Comparison of ENCODE assay signal across 8 cellular contexts in the genomic region with DNA sequence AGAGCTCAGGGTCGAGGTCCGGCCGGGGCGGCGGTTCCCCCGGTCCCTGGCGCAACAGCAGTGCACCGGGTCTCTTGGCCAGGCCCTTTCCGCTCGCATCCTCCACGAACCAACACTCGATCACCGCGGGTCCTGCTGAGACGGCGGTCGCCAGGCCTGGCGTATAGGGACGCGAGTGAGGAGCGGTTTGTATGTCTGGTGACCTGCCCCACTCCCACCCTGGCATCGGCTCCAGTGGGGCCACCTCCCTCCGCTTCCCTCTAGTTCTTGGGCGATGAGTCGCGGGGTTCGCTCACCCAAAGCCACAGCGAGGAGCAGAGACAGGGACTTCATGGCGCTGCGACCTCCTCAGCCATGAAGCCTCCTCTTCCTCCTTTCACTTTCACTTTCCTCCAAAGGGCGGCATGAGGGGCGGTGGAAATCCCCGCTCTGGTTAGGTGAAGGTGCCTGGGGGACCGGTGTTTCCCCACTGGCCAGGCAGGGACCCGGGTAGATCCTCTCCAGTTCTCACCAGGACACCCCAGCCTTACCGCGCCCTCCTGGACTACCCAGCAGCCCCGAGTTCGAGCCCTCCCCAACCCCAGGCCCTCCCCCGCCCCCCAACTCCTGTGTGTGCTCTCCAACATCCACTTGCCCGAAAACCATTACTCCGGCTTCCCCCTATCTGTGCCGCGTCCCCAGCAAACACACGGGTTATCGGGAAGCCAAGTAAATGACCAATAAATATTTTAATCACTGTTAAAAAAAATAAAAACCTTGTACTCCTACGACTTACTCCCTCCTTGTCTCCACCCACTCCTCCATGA. TPM values are rescaled to one million over a fixed set of nuclear protein-coding genes. Genes with fewer than 3 reads are reported as not detected.
DNase-seq lines count a peak whose midpoint lies in the region; ATAC-seq, FAIRE-seq and TF ChIP-seq lines count a peak whose summit lies in the region.

TSS of gene TAPBP (minus strand) at position 370 of the 806 bp plus-strand sequence. CDS start at position 333, 37 bp downstream.

- no peaks in the 10 kb centered on the region for H4K20me1 ChIP-seq in keratinocyte (ENCODE audit: control insufficient read depth, extremely low read depth, insufficient read depth, low read length)

- H3K36me3 ChIP-seq in keratinocyte (ENCODE audit: control insufficient read depth in 2 of 2, extremely low read depth in 1 of 2, insufficient read depth in 2 of 2, low read length in 2 of 2) = peaks cover 10 to 11% of the 10 kb centered on the region in 2 experiments

- H3K4me2 ChIP-seq in keratinocyte (ENCODE audit: control insufficient read depth, extremely low read depth, insufficient read depth, low read depth, low read length) = peak within 1 kb of the TSS; percentile 76

- H2AFZ ChIP-seq in keratinocyte (ENCODE audit: control insufficient read depth, low read length) = peak within 1 kb of the TSS; percentile 76

- no peak for TF ChIP-seq CTCF in keratinocyte (optimal IDR thresholded peaks at IDR 0.05 in 1 of 3, IDR thresholded peaks at IDR 0.05 in 1 of 3, conservative IDR thresholded peaks at IDR 0.05 in 1 of 3; ENCODE audit: extremely low read depth in 1 of 3, insufficient read depth in 2 of 3, low read length in 3 of 3)

- DNase-seq in EH (ENCODE audit: low read depth) (peak; percentile 76), H4 (ENCODE audit: low spot score) (peak; percentile 59), NCI-H1092 treated with DMSO at 0.1 percent for 48 hours (lab: John Stamatoyannopoulos, UW) (peak; percentile 34), cerebellar cortex (ENCODE audit: low spot score) (peak; percentile 58), keratinocyte (ENCODE audit: low read depth, low spot score) (no peak), SK-N-DZ (ENCODE audit: low spot score) (no peak)
- peak; percentile 76 for DNase-seq in stimulated activated CD4-positive, alpha-beta T cell treated with anti-CD3 and anti-CD28 coated beads, Interleukin-12 subunit alpha, Interleukin-12 subunit beta, amount 100 ng/mL, for 4 hours

- H3K9me3 ChIP-seq in keratinocyte (ENCODE audit: control insufficient read depth, low read depth, low read length) = no peaks in the 10 kb centered on the region

- peak within 1 kb of the TSS; percentile 96 for H3K27ac ChIP-seq in keratinocyte (ENCODE audit: control insufficient read depth, insufficient read depth, low read length)

- H3K79me2 ChIP-seq in keratinocyte (ENCODE audit: control insufficient read depth, insufficient read depth, low read length) = peaks cover 46% of the 10 kb centered on the region

- no peaks in the 10 kb centered on the region for H3K27me3 ChIP-seq in keratinocyte (ENCODE audit: control insufficient read depth, extremely low read depth, insufficient read depth, low read length)

- no peaks in the 10 kb centered on the region for H3K9me1 ChIP-seq in keratinocyte (ENCODE audit: control insufficient read depth, extremely low read depth, insufficient read depth, low read length)

- peak within 1 kb of the TSS; percentile 99 for H3K9ac ChIP-seq in keratinocyte (ENCODE audit: control insufficient read depth, extremely low read depth, insufficient read depth, low read length)

- peaks cover 23% of the 10 kb centered on the region for H3K4me1 ChIP-seq in keratinocyte (ENCODE audit: control insufficient read depth, extremely low read depth, insufficient read depth, low read length)

- no peak for FAIRE-seq in keratinocyte (lab: Jason Lieb, UNC)

- peak; percentile 55 to 61 for ATAC-seq in activated CD4-positive, CD25-positive, alpha-beta regulatory T cell treated with anti-CD3 and anti-CD28 coated beads, Interleukin-2, amount 50 U/mL, for 24 hours

- dilution Hi-C loops in keratinocyte (cut with MboI; ENCODE audit: extremely low pct_ligation_motif_present, low sequenced_read_pairs) = no loop called here

- peak within 1 kb of the TSS; percentile 69 to 95 (median 95) for H3K4me3 ChIP-seq in keratinocyte (ENCODE audit: control insufficient read depth in 2 of 3, extremely low read depth in 1 of 3, insufficient read depth in 2 of 3, low read depth in 1 of 3, low read length in 3 of 3)

RNA-seq across cellular contexts. Expression of gene TAPBP, which starts in this region (rescaled TPM):
- total RNA-seq in H4 (2014; rRNA removed; shearing (Covaris generic)) = 56.5 and 69.8 TPM in 2 replicates
- polyA plus RNA-seq in keratinocyte = 22.2 to 82.4 TPM (median 25.0 TPM) in 3 replicates
- polyA plus RNA-seq in keratinocyte (2011; ENCODE audit: low read depth) = 15.6 TPM
- polyA plus RNA-seq in keratinocyte (2011; cell fraction: cytosol; rRNA removed) = 25.8 and 41.5 TPM in 2 replicates
- polyA plus RNA-seq in keratinocyte (2011; cell fraction: nucleus; rRNA removed) = 123 and 164 TPM in 2 replicates
- 39.1 and 78.1 TPM in 2 replicates for polyA plus RNA-seq in keratinocyte (2012; ENCODE audit: low replicate concordance)
- polyA minus RNA-seq in keratinocyte = 32.8 to 169 TPM (median 33.7 TPM) in 3 replicates
- polyA minus RNA-seq in keratinocyte (2011; cell fraction: cytosol; rRNA and poly(A)+ RNA removed) = 109 TPM
- polyA minus RNA-seq in keratinocyte (2011; cell fraction: nucleus; rRNA and poly(A)+ RNA removed) = 137 and 140 TPM in 2 replicates
- 5.8 and 7.1 TPM in 2 replicates for polyA plus RNA-seq in SK-N-DZ (2014; cell fraction: cytosol; rRNA removed)
- 1.8 and 4.9 TPM in 2 replicates for polyA plus RNA-seq in SK-N-DZ (2014; cell fraction: nucleus; rRNA removed)

Comparison
In these comparisons a context has a peak if more than half of its experiments do, and no peak if none do; other contexts are left out.
1. DNase-seq: peak in EH (single experiment), H4 (single experiment), NCI-H1092 treated with DMSO at 0.1 percent for 48 hours (single experiment), cerebellar cortex (single experiment) and stimulated activated CD4-positive, alpha-beta T cell treated with anti-CD3 and anti-CD28 coated beads, Interleukin-12 subunit alpha, Interleukin-12 subunit beta, amount 100 ng/mL, for 4 hours (single experiment); none in keratinocyte (single experiment) and SK-N-DZ (single experiment).